In the genomic region with DNA sequence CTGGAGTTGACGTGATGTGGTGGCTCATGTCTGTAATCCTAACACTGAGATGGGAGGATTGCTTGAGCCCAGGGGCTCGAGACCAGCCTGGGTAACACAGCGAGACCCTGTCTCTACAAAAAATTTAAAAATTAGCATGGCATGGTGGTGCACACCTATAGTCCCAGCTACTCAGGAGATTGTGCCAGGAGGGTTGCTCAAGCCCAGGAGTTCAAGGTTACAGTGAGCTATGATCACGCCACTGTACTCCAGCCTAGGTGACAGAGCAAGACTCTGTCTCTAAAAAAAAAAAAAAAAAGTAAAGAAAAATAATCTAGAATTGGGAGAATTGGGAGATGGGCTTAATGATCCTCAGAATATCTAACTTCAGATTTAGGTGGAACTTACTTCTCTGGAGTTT, we compare ENCODE assay signal across 25 cellular contexts.
"Had no signal": no experiment of that assay in that cellular context is flagged by ENCODE, and none has a peak within 500 bp of the region (broad histone marks: within the 10 kb centered on the region; RNA-seq: fewer than 3 reads in every experiment).

No MANE protein-coding gene starts in this region.

- H3K27me3 ChIP-seq: adrenal gland, esophagus muscularis mucosa, gastroesophageal sphincter, sigmoid colon, spleen, transverse colon, uterus had no signal

- ATAC-seq: gastroesophageal sphincter, heart left ventricle, mucosa of descending colon had no signal

- H3K4me1 ChIP-seq: breast epithelium, transverse colon, uterus had no signal

- FAIRE-seq: endothelial cell of umbilical vein had no signal

- H3K9me3 ChIP-seq: adrenal gland, breast epithelium, esophagus muscularis mucosa, gastroesophageal sphincter, heart left ventricle, left ventricle myocardium inferior, mucosa of descending colon, sigmoid colon, spleen, transverse colon, uterus had no signal

- H3K4me3 Mint-ChIP-seq: nephron had no signal

- H3K36me3 ChIP-seq: breast epithelium, transverse colon, uterus had no signal

- H3K9me3 Mint-ChIP-seq: nephron had no signal

- H3K4me3 ChIP-seq: adrenal gland, breast epithelium, esophagus muscularis mucosa, gastroesophageal sphincter, heart left ventricle, left ventricle myocardium inferior, mucosa of descending colon, sigmoid colon, spleen, transverse colon, uterus had no signal

- H3K4me1 Mint-ChIP-seq: nephron had no signal

- H3K27ac Mint-ChIP-seq: nephron had no signal

- H3K27ac ChIP-seq: adrenal gland, breast epithelium, esophagus muscularis mucosa, gastroesophageal sphincter, left ventricle myocardium inferior, sigmoid colon, transverse colon, uterus had no signal

- DNase-seq: activated CD4-positive, alpha-beta T cell treated with anti-CD3 and anti-CD28 coated beads, Interleukin-2, amount 50 U/mL, for 48 hours; activated CD4-positive, CD25-positive, alpha-beta regulatory T cell; activated effector memory CD4-positive, alpha-beta T cell treated with anti-CD3 and anti-CD28 coated beads, Interleukin-2, amount 50 U/mL, for 16 hours; activated T-cell treated with anti-CD3 and anti-CD28 coated beads, Interleukin-2, amount 50 U/mL, for 48 hours; cerebellar nuclear complex; effector CD8-positive, alpha-beta T cell; heart left ventricle; left ventricle myocardium inferior; mesenchymal stem cell; mucosa of descending colon; SHP77 treated with DMSO at 0.1 percent for 48 hours; sigmoid colon; spleen; stimulated activated CD8-positive, alpha-beta memory T cell treated with anti-CD3 and anti-CD28 coated beads, Interleukin-4, amount 100 ng/mL, for 48 hours; stimulated activated naive CD4-positive, alpha-beta T cell treated with Interleukin-2 at 50 U/mL for 16 hours; T-helper 1 cell; T1000; transverse colon; uterus had no signal
